Comparison of ENCODE assay signal across 14 cellular contexts in genomic region chr14:102155150-102155549, GRCh38. TPM values are rescaled to one million over a fixed set of nuclear protein-coding genes. Genes with fewer than 3 reads are reported as not detected.
DNase-seq lines count a peak whose midpoint lies in the region; TF ChIP-seq lines count a peak whose summit lies in the region.
"Had no signal": no experiment of that assay in that cellular context is flagged by ENCODE, and none has a peak within 500 bp of the region (broad histone marks: within the 10 kb centered on the region; RNA-seq: fewer than 3 reads in every experiment).

No MANE protein-coding gene starts in this region.

- no peak overlapping the region for H2BK15ac ChIP-seq in mesenchymal stem cell (ENCODE audit: low read depth, poor library complexity, severe bottlenecking)

- H3K9me3 Mint-ChIP-seq in Caco-2 (ENCODE audit: unreplicated experiment) (no peaks in the 10 kb centered on the region), brain (no peaks in the 10 kb centered on the region), endothelial cell (ENCODE audit: unreplicated experiment) (no peaks in the 10 kb centered on the region)

- H3K4me3 ChIP-seq in Caco-2 (ENCODE audit: low read depth, low read length) (no peak overlapping the region), HUES48 (ENCODE audit: low read depth, low read length) (no peak overlapping the region), mesenchymal stem cell (ENCODE audit: insufficient read depth in 1 of 2, low read depth in 1 of 2, low read length in 2 of 2) (no peak overlapping the region)
- H3K4me3 ChIP-seq: sigmoid colon, uterus had no signal

- H3K36me3 Mint-ChIP-seq in Caco-2 (ENCODE audit: insufficient read depth, unreplicated experiment) (peaks cover 28% of the 10 kb centered on the region), brain (peaks cover 39% of the 10 kb centered on the region), endothelial cell (ENCODE audit: low read depth, unreplicated experiment) (peaks cover 4% of the 10 kb centered on the region)

- no peak overlapping the region for H2AFZ ChIP-seq in mesenchymal stem cell (ENCODE audit: low read depth, low read length)

- H2BK120ac ChIP-seq in mesenchymal stem cell (ENCODE audit: low read depth, low read length), result no peak overlapping the region

- H2BK12ac ChIP-seq in mesenchymal stem cell (ENCODE audit: low read length in 2 of 2), result no peak overlapping the region

- no peak overlapping the region for H3K9ac ChIP-seq in HUES48 (ENCODE audit: low read depth, low read length)
- peak overlapping the region; percentile 57 for H3K9ac ChIP-seq in mesenchymal stem cell (ENCODE audit: low read length)

- H3K4me3 Mint-ChIP-seq in Caco-2 (ENCODE audit: unreplicated experiment), result peak overlapping the region; percentile 29
- H3K4me3 Mint-ChIP-seq in brain, result peak overlapping the region in 1 of 5 experiments; percentile 0
- H3K4me3 Mint-ChIP-seq in endothelial cell (ENCODE audit: unreplicated experiment), result no peak overlapping the region

- H3K18ac ChIP-seq in mesenchymal stem cell (ENCODE audit: low read depth in 1 of 2, low read length in 2 of 2), result no peak overlapping the region

- H2AK5ac ChIP-seq in mesenchymal stem cell (ENCODE audit: low read length, severe bottlenecking), result no peak overlapping the region

- H3K27me3 ChIP-seq in Caco-2 (replicated peaks; ENCODE audit: control insufficient read depth, insufficient read depth, low read length) (no peaks in the 10 kb centered on the region), HUES48 (ENCODE audit: control insufficient read depth, insufficient read depth, low read length) (no peaks in the 10 kb centered on the region), mesenchymal stem cell (ENCODE audit: control insufficient read depth in 1 of 2, insufficient read depth in 1 of 2, low read length in 2 of 2) (no peaks in the 10 kb centered on the region)
- H3K27me3 ChIP-seq: sigmoid colon, uterus had no signal

- TF ChIP-seq CTCF in Caco-2 (IDR thresholded peaks at IDR 0.05; ENCODE audit: insufficient read depth in 1 of 2, low read depth in 1 of 2, low read length in 1 of 2, severe bottlenecking in 1 of 2, unreplicated experiment in 1 of 2) (no peak), brain (conservative IDR thresholded peaks at IDR 0.05) (no peak), endothelial cell (IDR thresholded peaks at IDR 0.05; ENCODE audit: unreplicated experiment) (no peak)

- H4K91ac ChIP-seq in mesenchymal stem cell (ENCODE audit: low read length), result no peak overlapping the region

- no peak overlapping the region for H3K14ac ChIP-seq in mesenchymal stem cell (ENCODE audit: low read length in 2 of 2)

- no peak overlapping the region for H3K4ac ChIP-seq in mesenchymal stem cell (ENCODE audit: low read depth in 1 of 2, low read length in 2 of 2)

- H4K8ac ChIP-seq in mesenchymal stem cell (ENCODE audit: low read length), result no peak overlapping the region

- H2BK5ac ChIP-seq in mesenchymal stem cell (ENCODE audit: low read depth, low read length, poor library complexity, severe bottlenecking), result no peak overlapping the region

- H3K27me3 Mint-ChIP-seq in Caco-2 (ENCODE audit: insufficient read depth, unreplicated experiment) (no peaks in the 10 kb centered on the region), brain (no peaks in the 10 kb centered on the region), endothelial cell (ENCODE audit: unreplicated experiment) (peaks cover 2% of the 10 kb centered on the region)

- peaks cover 15% of the 10 kb centered on the region for H3K79me1 ChIP-seq in mesenchymal stem cell (replicated peaks; ENCODE audit: low read length, poor library complexity, severe bottlenecking)

- H3K36me3 ChIP-seq in Caco-2 (ENCODE audit: control insufficient read depth, insufficient read depth, low read length) (peaks cover 2% of the 10 kb centered on the region; the same call in 1 of the 2 replicates), HUES48 (ENCODE audit: control insufficient read depth, insufficient read depth, low read length) (peaks cover 4% of the 10 kb centered on the region; the same call in 1 of the 2 replicates), mesenchymal stem cell (ENCODE audit: control insufficient read depth in 1 of 2, insufficient read depth in 2 of 2, low read depth in 1 of 2, low read length in 2 of 2) (peaks cover 0 to 16% of the 10 kb centered on the region in 2 experiments)
- H3K36me3 ChIP-seq: uterus had no signal

- POLR2A ChIA-PET in Caco-2 (lab: Charles Lee), result interaction anchor here (0.7 kb wide), 1 partner anchor 176 kb away, joined by 4 read pairs; no protein-coding TSS in a partner anchor

- intact Hi-C loops in Caco-2 (cut with micrococcal nuclease; ENCODE audit: unreplicated experiment), result no loop called here

- peak overlapping the region; percentile 44 for H3K4me2 ChIP-seq in mesenchymal stem cell (ENCODE audit: low read length, poor library complexity, severe bottlenecking)

- no peaks in the 10 kb centered on the region for H3K9me3 ChIP-seq in Caco-2
- H3K9me3 ChIP-seq in HUES48 (ENCODE audit: control insufficient read depth, insufficient read depth, low read length), result no peaks in the 10 kb centered on the region
- no peaks in the 10 kb centered on the region for H3K9me3 ChIP-seq in mesenchymal stem cell (ENCODE audit: control insufficient read depth, low read length)
- H3K9me3 ChIP-seq: sigmoid colon, uterus had no signal

- CTCF ChIA-PET in Caco-2 (lab: Charles Lee), result no interaction called here

- peaks cover 20% of the 10 kb centered on the region for H3K4me1 ChIP-seq in Caco-2
- H3K4me1 ChIP-seq in HUES48 (ENCODE audit: control insufficient read depth, insufficient read depth, low read length), result peaks cover 8% of the 10 kb centered on the region
- peaks cover 20% of the 10 kb centered on the region for H3K4me1 ChIP-seq in mesenchymal stem cell (ENCODE audit: control insufficient read depth, insufficient read depth, low read depth, low read length)
- H3K4me1 ChIP-seq: uterus had no signal

- no TSS peak for BruUV-seq in Caco-2 (replicated peaks; lab: Mats Ljungman, UMichigan)

- DNase-seq in Caco-2 (peak in 1 of 2 experiments; percentile 11), mesenchymal stem cell (peak; percentile 80), endothelial cell (ENCODE audit: low spot score) (no peak), NCI-H146 (lab: John Stamatoyannopoulos, UW) (no peak), AML-193 (lab: John Stamatoyannopoulos, UW) (no peak), NCI-H524 treated with DMSO at 0.1 percent for 48 hours (lab: John Stamatoyannopoulos, UW) (no peak)
- DNase-seq: activated T-cell treated with anti-CD3 and anti-CD28 coated beads, Interleukin-2, amount 50 U/mL, for 1 hour; C1 segment of cervical spinal cord; head of caudate nucleus; sigmoid colon; uterus had no signal

- H3K4me1 Mint-ChIP-seq in Caco-2 (ENCODE audit: low read depth, unreplicated experiment) (peaks cover 13% of the 10 kb centered on the region), brain (peaks cover 48% of the 10 kb centered on the region), endothelial cell (ENCODE audit: unreplicated experiment) (no peaks in the 10 kb centered on the region)

- H3K27ac Mint-ChIP-seq in Caco-2 (ENCODE audit: unreplicated experiment) (peak overlapping the region; percentile 29), brain (peak overlapping the region; percentile 4 to 73 (median 31)), endothelial cell (ENCODE audit: unreplicated experiment) (no peak overlapping the region)

- H3K27ac ChIP-seq in HUES48 (ENCODE audit: low read depth, low read length) (peak overlapping the region; percentile 29), mesenchymal stem cell (ENCODE audit: low read length, poor library complexity, severe bottlenecking) (peak overlapping the region; percentile 64)
- H3K27ac ChIP-seq: sigmoid colon, VCaP had no signal

- no peak overlapping the region for H3K23ac ChIP-seq in mesenchymal stem cell (ENCODE audit: low read length in 2 of 2)

- WGBS in mesenchymal stem cell, result 100% methylated on average over 1 of the region's 1 CpG

RNA-seq across cellular contexts. Expression of gene WDR20, which starts 15.5 kb away (rescaled TPM):
- total RNA-seq in Caco-2 (2022) (32.5 and 34.0 TPM in 2 replicates), endothelial cell (ENCODE audit: unreplicated experiment) (28.5 TPM)
- polyA plus RNA-seq in brain (ENCODE audit: insufficient read depth, low read depth, low replicate concordance), result 15.6 TPM
- 12.6 TPM for polyA plus RNA-seq in mesenchymal stem cell (2013, experiment 1 of 2)
- polyA plus RNA-seq in mesenchymal stem cell (2013, experiment 2 of 2), result 12.4 TPM
